Comparison of ENCODE assay signal across 1 cellular context in the genomic region with DNA sequence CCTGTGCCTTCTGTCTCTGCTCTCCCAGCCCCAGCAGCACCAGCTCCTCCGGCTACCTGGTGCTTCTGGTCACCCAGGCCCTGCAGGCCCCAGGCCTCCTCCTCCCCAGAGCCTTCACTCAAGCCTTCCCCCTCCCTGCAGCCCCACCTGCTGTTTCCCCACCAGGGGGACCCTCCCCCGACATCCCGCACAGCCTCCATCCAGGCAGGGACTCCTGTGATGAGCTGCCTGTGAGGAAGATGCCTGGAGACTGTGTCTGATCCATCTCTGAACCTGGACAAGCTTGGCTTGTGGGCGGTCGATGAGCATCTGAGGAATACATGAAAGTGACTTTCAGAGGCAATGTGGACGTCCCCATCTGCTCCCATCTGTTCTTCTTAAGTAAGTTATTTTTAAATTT.
TF ChIP-seq lines count a peak whose summit lies in the region.

No MANE protein-coding gene starts in this region.

TF ChIP-seq in K562, 482 proteins besides CTCF, POLR2A, EP300 and RAD21:
- TF ChIP-seq FOXJ2 (tag; IDR thresholded peaks at IDR 0.05) (no peak), ZSCAN29 (IDR thresholded peaks at IDR 0.05) (no peak), MAFG (tag; conservative IDR thresholded peaks at IDR 0.05) (no peak)
